8 cellular contexts compared by ENCODE assay signal in genomic region chr17:47205419-47205963, GRCh38. TPM values are rescaled to one million over a fixed set of nuclear protein-coding genes. Genes with fewer than 3 reads are reported as not detected.
DNase-seq lines count a peak whose midpoint lies in the region; ATAC-seq and TF ChIP-seq lines count a peak whose summit lies in the region.

No MANE protein-coding gene starts in this region.

- H3K36me3 Mint-ChIP-seq in Calu3 (ENCODE audit: insufficient read depth, unreplicated experiment) = no peaks in the 10 kb centered on the region
- no peaks in the 10 kb centered on the region for H3K36me3 Mint-ChIP-seq in activated T-cell treated with anti-CD3 and anti-CD28 coated beads, Interleukin-2, amount 50 U/mL, for 24 hours (ENCODE audit: low read depth)

- H3K4me1 Mint-ChIP-seq in Calu3 (ENCODE audit: low read depth, unreplicated experiment) = peaks cover 26% of the 10 kb centered on the region
- peaks cover 51% of the 10 kb centered on the region for H3K4me1 Mint-ChIP-seq in activated T-cell treated with anti-CD3 and anti-CD28 coated beads, Interleukin-2, amount 50 U/mL, for 24 hours (ENCODE audit: low read depth)

- no peaks in the 10 kb centered on the region for H3K9me3 ChIP-seq in psoas muscle

- peak overlapping the region; percentile 4 for H3K4me3 Mint-ChIP-seq in Calu3 (ENCODE audit: low read depth, unreplicated experiment)
- peak overlapping the region; percentile 62 for H3K4me3 Mint-ChIP-seq in activated T-cell treated with anti-CD3 and anti-CD28 coated beads, Interleukin-2, amount 50 U/mL, for 24 hours

- no peaks in the 10 kb centered on the region for H3K36me3 ChIP-seq in psoas muscle (ENCODE audit: insufficient read depth in 1 of 2, low read depth in 1 of 2)

- H3K27ac Mint-ChIP-seq in Calu3 (ENCODE audit: unreplicated experiment) = peak overlapping the region; percentile 33
- H3K27ac Mint-ChIP-seq in activated T-cell treated with anti-CD3 and anti-CD28 coated beads, Interleukin-2, amount 50 U/mL, for 24 hours = peak overlapping the region; percentile 95

- peak; percentile 45 for ATAC-seq in GM21423 (IDR thresholded peaks at IDR 0.05; ENCODE audit: unreplicated experiment)
- peak; percentile 74 to 88 (median 80) for ATAC-seq in psoas muscle
- no peak for ATAC-seq in GM21360 (IDR thresholded peaks at IDR 0.05; ENCODE audit: unreplicated experiment)
- ATAC-seq in HG03520 (IDR thresholded peaks at IDR 0.05; ENCODE audit: unreplicated experiment) = no peak

- no peaks in the 10 kb centered on the region for H3K27me3 ChIP-seq in psoas muscle (ENCODE audit: insufficient read depth in 3 of 3, low read length in 2 of 3)

- 12 to 22% (median 18%) methylated on average over 9 of the region's 9 CpGs for WGBS in psoas muscle, 3 donors

- intact Hi-C loops in Calu3 (cut with micrococcal nuclease; ENCODE audit: unreplicated experiment) = no loop called here
- intact Hi-C loops in psoas muscle (cut with DNase I) = no loop called here

- DNase-seq in Calu3 = peak; percentile 86
- peak; percentile 14 for DNase-seq in NCI-H128 (lab: John Stamatoyannopoulos, UW; ENCODE audit: unreplicated experiment)
- DNase-seq in activated T-cell treated with anti-CD3 and anti-CD28 coated beads, Interleukin-2, amount 50 U/mL, for 24 hours = peak; percentile 62
- peak; percentile 56 for DNase-seq in fibroblast of the aortic adventitia (ENCODE audit: low read depth)
- DNase-seq in psoas muscle = peak in 1 of 2 donors; percentile 38

- peak overlapping the region; percentile 84 for H3K27ac ChIP-seq in psoas muscle

- no TSS peak for BruUV-seq in Calu3 (replicated peaks; lab: Mats Ljungman, UMichigan)

- no peak for TF ChIP-seq CTCF in Calu3 (IDR thresholded peaks at IDR 0.05; ENCODE audit: unreplicated experiment)
- no peak for TF ChIP-seq CTCF in fibroblast of the aortic adventitia (IDR thresholded peaks at IDR 0.05; ENCODE audit: insufficient read depth, low read length)
- TF ChIP-seq CTCF in psoas muscle (IDR thresholded peaks at IDR 0.05) = no peak

- peaks cover 1% of the 10 kb centered on the region for H3K27me3 Mint-ChIP-seq in Calu3 (ENCODE audit: unreplicated experiment)
- H3K27me3 Mint-ChIP-seq in activated T-cell treated with anti-CD3 and anti-CD28 coated beads, Interleukin-2, amount 50 U/mL, for 24 hours = no peaks in the 10 kb centered on the region

- CTCF ChIA-PET in Calu3 (lab: Charles Lee) = interaction anchor here (0.6 to 1.2 kb wide), 3 partner anchors 15 to 129 kb away, joined by 3 to 4 read pairs (median 4); partner anchors contain the start of gene CDC27

- H3K9me3 Mint-ChIP-seq in Calu3 (ENCODE audit: low read depth, unreplicated experiment) = peaks cover 2% of the 10 kb centered on the region
- no peaks in the 10 kb centered on the region for H3K9me3 Mint-ChIP-seq in activated T-cell treated with anti-CD3 and anti-CD28 coated beads, Interleukin-2, amount 50 U/mL, for 24 hours

- H3K4me1 ChIP-seq in psoas muscle = peaks cover 17% of the 10 kb centered on the region

- H3K4me3 ChIP-seq in fibroblast of the aortic adventitia (ENCODE audit: low read depth, low read length) (no peak overlapping the region), psoas muscle (peak overlapping the region; percentile 51)

RNA-seq across cellular contexts. Expression of gene MYL4, which starts 3.7 kb away (rescaled TPM):
- not detected in 2 replicates for total RNA-seq in Calu3 (2022)
- total RNA-seq in fibroblast of the aortic adventitia (ENCODE audit: low replicate concordance) = not detected in 2 replicates
- 1 to 10 TPM in 3 of 4 donors, under 1 TPM in 1; 0.89 to 6.7 (median 2.4) TPM for total RNA-seq in psoas muscle
- 1 to 10 TPM in 2 of 3 donors, under 1 TPM in 1; 0.52 to 4.5 (median 1.3) TPM for polyA plus RNA-seq in psoas muscle

RNA-seq across cellular contexts. Expression of gene CDC27, which starts 16.4 kb away (rescaled TPM):
- total RNA-seq in Calu3 (2022) (132 and 133 TPM in 2 replicates), fibroblast of the aortic adventitia (ENCODE audit: low replicate concordance) (32.9 and 128 TPM in 2 replicates), psoas muscle (10 to 100 TPM; 72.5 to 78.4 (median 74.9) TPM)
- polyA plus RNA-seq in psoas muscle = 10 to 100 TPM; 25.5 to 89.2 (median 37.9) TPM

RNA-seq across cellular contexts. Expression of gene ITGB3, which starts 48.1 kb away (rescaled TPM):
- total RNA-seq in Calu3 (2022) (0.68 TPM in 1 of 2 replicates, not detected in the other), fibroblast of the aortic adventitia (ENCODE audit: low replicate concordance) (5.8 and 22.0 TPM in 2 replicates), psoas muscle (1 to 10 TPM; 1.1 to 3.9 (median 2.2) TPM)
- 1 to 10 TPM in 1 of 3 donors, under 1 TPM in 2; 0.32 to 5.4 (median 0.77) TPM for polyA plus RNA-seq in psoas muscle

Comparison
In these comparisons a context has a peak if more than half of its experiments do, and no peak if none do; other contexts are left out.
1. ATAC-seq: peak in GM21423 (single experiment) and psoas muscle (4 of 4); none in GM21360 (single experiment) and HG03520 (single experiment).